ENCODE assay signal across 8 cellular contexts in genomic region chr11:125591659-125592304, GRCh38. TPM values are rescaled to one million over a fixed set of nuclear protein-coding genes. Genes with fewer than 3 reads are reported as not detected.
DNase-seq lines count a peak whose midpoint lies in the region; ATAC-seq and TF ChIP-seq lines count a peak whose summit lies in the region.

No MANE protein-coding gene starts in this region.

- H4K91ac ChIP-seq in trophoblast cell (ENCODE audit: low read depth, low read length) = peak overlapping the region; percentile 94

- BruUV-seq in PC-3 (replicated peaks; lab: Mats Ljungman, UMichigan) = TSS peak; percentile 98

- H3K79me1 ChIP-seq in trophoblast cell (ENCODE audit: low read length) = peaks cover 15% of the 10 kb centered on the region

- H3K79me2 ChIP-seq in PC-3 (ENCODE audit: low read length) (peaks cover 53% of the 10 kb centered on the region), trophoblast cell (ENCODE audit: control insufficient read depth, insufficient read depth, low read length, poor library complexity) (peaks cover 13% of the 10 kb centered on the region)

- H2BK120ac ChIP-seq in trophoblast cell (ENCODE audit: insufficient read depth, low read length, poor library complexity) = peak overlapping the region; percentile 12

- H3K36me3 ChIP-seq in PC-3 (ENCODE audit: low read depth, low read length) = peaks cover 5% of the 10 kb centered on the region; the same call in 1 of the 2 replicates
- peaks cover 0 to 3% of the 10 kb centered on the region in 2 experiments for H3K36me3 ChIP-seq in trophoblast cell (ENCODE audit: control insufficient read depth in 1 of 2, insufficient read depth in 2 of 2, low read length in 2 of 2)

- H2AFZ ChIP-seq in PC-3 (ENCODE audit: low read length) (peak overlapping the region; percentile 93), trophoblast cell (ENCODE audit: insufficient read depth, low read length, poor library complexity) (peak overlapping the region; percentile 64)

- H4K12ac ChIP-seq in trophoblast cell (ENCODE audit: low read depth, low read length) = peak overlapping the region; percentile 47

- TF ChIP-seq CTCF in PC-3 (conservative IDR thresholded peaks at IDR 0.05; ENCODE audit: low read depth, low read length) = no peak

- peak overlapping the region; percentile 68 for H3K14ac ChIP-seq in trophoblast cell (ENCODE audit: low read length)

- DNase-seq in stimulated activated CD4-positive, alpha-beta T cell treated with anti-CD3 and anti-CD28 coated beads, Interleukin-12 subunit alpha, Interleukin-12 subunit beta, amount 100 ng/mL, for 4 hours = peak; percentile 23
- DNase-seq in stimulated activated CD4-positive, alpha-beta T cell treated with anti-CD3 and anti-CD28 coated beads, Interleukin-4, amount 100 ng/mL, for 24 hours = no peak
- peak; percentile 40 for DNase-seq in PC-3
- peak in 3 of 4 experiments; percentile 20 to 39 (median 26) for DNase-seq in activated naive CD4-positive, alpha-beta T cell (lab: John Stamatoyannopoulos, UW)
- DNase-seq in head of caudate nucleus = peak in 36 of 42 donors; percentile 19 to 73 (median 44)
- peak; percentile 20 to 50 for DNase-seq in trophoblast cell
- DNase-seq in GM19240 (ENCODE audit: insufficient read length, low spot score) = no peak

- H3K23ac ChIP-seq in trophoblast cell (ENCODE audit: low read length) = no peak overlapping the region

- peaks cover 28% of the 10 kb centered on the region for H3K4me1 ChIP-seq in PC-3 (ENCODE audit: insufficient read depth, low read length)
- peaks cover 0 to 2% of the 10 kb centered on the region in 2 experiments for H3K4me1 ChIP-seq in trophoblast cell (ENCODE audit: control insufficient read depth in 1 of 2, insufficient read depth in 2 of 2, low read length in 2 of 2)

- WGBS in trophoblast cell (ENCODE audit: extremely low coverage, insufficient coverage, insufficient read length) = no CpG with 5 or more reads among the region's 29 CpGs

- peak overlapping the region; percentile 76 for H3K4me3 ChIP-seq in PC-3 (ENCODE audit: low read length)
- peak overlapping the region; percentile 81 for H3K4me3 ChIP-seq in trophoblast cell (ENCODE audit: low read depth, low read length)

- H3K9ac ChIP-seq in PC-3 (ENCODE audit: low read length) (peak overlapping the region; percentile 97), trophoblast cell (ENCODE audit: low read length) (peak overlapping the region; percentile 90)

- H3K9me2 ChIP-seq in PC-3 (replicated peaks; ENCODE audit: low read length) = no peaks in the 10 kb centered on the region

- peak overlapping the region; percentile 50 for H3K4ac ChIP-seq in trophoblast cell (ENCODE audit: low read depth, low read length)

- CTCF ChIA-PET in PC-3 (lab: Charles Lee) = no interaction called here

- H3F3A ChIP-seq in PC-3 (ENCODE audit: low read length, unreplicated experiment) = no peaks in the 10 kb centered on the region

- peak overlapping the region; percentile 36 for H3K18ac ChIP-seq in trophoblast cell (ENCODE audit: low read length)

- ATAC-seq in HG02870 (IDR thresholded peaks at IDR 0.05; ENCODE audit: unreplicated experiment) (peak; percentile 10), PC-3 (peak; percentile 28)

- H4K8ac ChIP-seq in trophoblast cell (ENCODE audit: low read depth, low read length) = peak overlapping the region; percentile 97

- H3K27ac ChIP-seq in PC-3 (ENCODE audit: low read length) (peak overlapping the region; percentile 83), trophoblast cell (ENCODE audit: low read depth, low read length) (peak overlapping the region; percentile 80)

- H2BK5ac ChIP-seq in trophoblast cell (ENCODE audit: low read depth, low read length, poor library complexity) = peak overlapping the region; percentile 37

- H2BK12ac ChIP-seq in trophoblast cell (ENCODE audit: low read length) = no peak overlapping the region

- POLR2A ChIA-PET in PC-3 (lab: Charles Lee; ENCODE audit: unreplicated experiment) = interaction anchor here (0.6 kb wide), 1 partner anchor 395 kb away, joined by 3 read pairs; no protein-coding TSS in a partner anchor

- H3K9me3 ChIP-seq in PC-3 (ENCODE audit: low read length) (no peaks in the 10 kb centered on the region), trophoblast cell (ENCODE audit: insufficient read depth, low read depth, low read length) (no peaks in the 10 kb centered on the region)

- H3K27me3 ChIP-seq in PC-3 (ENCODE audit: low read length) (no peaks in the 10 kb centered on the region), trophoblast cell (ENCODE audit: insufficient read depth, low read length) (no peaks in the 10 kb centered on the region)

- peak overlapping the region; percentile 28 for H2AK5ac ChIP-seq in trophoblast cell (ENCODE audit: low read length)

- peaks cover 7% of the 10 kb centered on the region; the same call in 1 of the 2 replicates for H4K20me1 ChIP-seq in PC-3 (ENCODE audit: low read length)

- intact Hi-C loops in PC-3 (cut with micrococcal nuclease) = loop anchor here (1.0 to 5.0 kb wide), 3 partner anchors 22 to 301 kb away; partner anchors contain the start of genes CHEK1 and EI24
- intact Hi-C loops in head of caudate nucleus (cut with DNase I) = loop anchor here (5.0 to 10.0 kb wide), 2 partner anchors 36 to 97 kb away; partner anchors contain the start of genes CHEK1 and FEZ1

- H3K4me2 ChIP-seq in PC-3 (ENCODE audit: low read length) = peak overlapping the region; percentile 87
- peak overlapping the region; percentile 74 for H3K4me2 ChIP-seq in trophoblast cell (ENCODE audit: low read length)

RNA-seq across cellular contexts. Expression of gene STT3A, which starts 0.9 kb away (rescaled TPM):
- 160 and 182 TPM in 2 replicates for total RNA-seq in PC-3 (2014; rRNA removed)
- 298 and 323 TPM in 2 replicates for polyA plus RNA-seq in trophoblast cell (2013)

RNA-seq across cellular contexts. Expression of gene EI24, which starts 22.5 kb away (rescaled TPM):
- 154 and 166 TPM in 2 replicates for total RNA-seq in PC-3 (2014; rRNA removed)
- 122 and 131 TPM in 2 replicates for polyA plus RNA-seq in trophoblast cell (2013)

RNA-seq across cellular contexts. Expression of gene CHEK1, which starts 33.2 kb away (rescaled TPM):
- 49.8 and 64.7 TPM in 2 replicates for total RNA-seq in PC-3 (2014; rRNA removed)
- polyA plus RNA-seq in trophoblast cell (2013) = 22.8 and 24.8 TPM in 2 replicates

Comparison
In these comparisons a context has a peak if more than half of its experiments do, and no peak if none do; other contexts are left out.
1. DNase-seq: peak in stimulated activated CD4-positive, alpha-beta T cell treated with anti-CD3 and anti-CD28 coated beads, Interleukin-12 subunit alpha, Interleukin-12 subunit beta, amount 100 ng/mL, for 4 hours (single experiment), PC-3 (single experiment), activated naive CD4-positive, alpha-beta T cell (3 of 4), head of caudate nucleus (36 of 42) and trophoblast cell (2 of 2); none in stimulated activated CD4-positive, alpha-beta T cell treated with anti-CD3 and anti-CD28 coated beads, Interleukin-4, amount 100 ng/mL, for 24 hours (single experiment) and GM19240 (single experiment).